11 cellular contexts compared by ENCODE assay signal in genomic region chr5:76145945-76146344, GRCh38.
DNase-seq lines count a peak whose midpoint lies in the region; ATAC-seq, FAIRE-seq and TF ChIP-seq lines count a peak whose summit lies in the region.
"Had no signal": no experiment of that assay in that cellular context is flagged by ENCODE, and none has a peak within 500 bp of the region (broad histone marks: within the 10 kb centered on the region; RNA-seq: fewer than 3 reads in every experiment).

No MANE protein-coding gene starts in this region.

- FAIRE-seq in D721Med (lab: Jason Lieb, UNC): no peak

- DNase-seq in D721Med (ENCODE audit: insufficient read length, low spot score) (no peak), GM12865 (ENCODE audit: low read depth) (peak; percentile 68), OCI-M1 (lab: John Stamatoyannopoulos, UW) (peak; percentile 25), fibroblast of villous mesenchyme (ENCODE audit: low read depth) (peak; percentile 1), epidermal melanocyte (ENCODE audit: insufficient read length, low spot score) (no peak), foreskin fibroblast (no peak)
- DNase-seq: activated B cell treated with CpG ODN at 0.5 μM for 24 hours, cerebellar nuclear complex, NCI-H2107 had no signal

- ATAC-seq in GM18505 (IDR thresholded peaks at IDR 0.05; ENCODE audit: unreplicated experiment): no peak
- ATAC-seq in GM18873 (IDR thresholded peaks at IDR 0.05; ENCODE audit: low FRiP score, unreplicated experiment): no peak

- TF ChIP-seq CTCF in D721Med (IDR thresholded peaks at IDR 0.05; ENCODE audit: insufficient read depth, missing control alignments) (peak; percentile 26), GM12865 (IDR thresholded peaks at IDR 0.05; ENCODE audit: insufficient read depth, low read depth, low read length, missing control alignments) (peak; percentile 48), fibroblast of villous mesenchyme (IDR thresholded peaks at IDR 0.05; ENCODE audit: insufficient read depth, low read depth, low read length) (peak; percentile 9), foreskin fibroblast (IDR thresholded peaks at IDR 0.05; ENCODE audit: low read depth, low read length) (no peak)

- TF ChIP-seq POLR2A in GM18505 (IDR thresholded peaks at IDR 0.05; ENCODE audit: borderline replicate concordance, extremely low read depth, insufficient read depth, insufficient read length): no peak

- H3K4me3 ChIP-seq in GM12865 (ENCODE audit: low read depth, low read length): no peak overlapping the region
- no peak overlapping the region for H3K4me3 ChIP-seq in fibroblast of villous mesenchyme (ENCODE audit: low read depth, low read length)
- H3K4me3 ChIP-seq in foreskin fibroblast (ENCODE audit: low read depth in 1 of 2, low read length in 2 of 2): no peak overlapping the region

Comparison
In these comparisons a context has a peak if more than half of its experiments do, and no peak if none do; other contexts are left out.
1. DNase-seq: peak in GM12865 (single experiment), OCI-M1 (single experiment) and fibroblast of villous mesenchyme (single experiment); none in D721Med (single experiment), epidermal melanocyte (single experiment) and foreskin fibroblast (0 of 2).